In genomic region chr21:31555741-31556191, GRCh38 we compare ENCODE assay signal across 15 cellular contexts.
DNase-seq lines count a peak whose midpoint lies in the region; ATAC-seq and TF ChIP-seq lines count a peak whose summit lies in the region.
"Had no signal": no experiment of that assay in that cellular context is flagged by ENCODE, and none has a peak within 500 bp of the region (broad histone marks: within the 10 kb centered on the region; RNA-seq: fewer than 3 reads in every experiment).

No MANE protein-coding gene starts in this region.

- H3K4me3 Mint-ChIP-seq in natural killer cell (peak overlapping the region; percentile 55), memory B cell (peak overlapping the region; percentile 32)
- H3K4me3 Mint-ChIP-seq in natural killer cell treated with Interleukin-12 subunit alpha and Interleukin-12 subunit beta and Interleukin-15 and Interleukin-18, amount 100 ng/mL, for 72 hours, result no peak overlapping the region
- H3K4me3 Mint-ChIP-seq in stimulated activated naive B cell treated with anti-CD40 and anti-IgM and Interleukin-4, amounts not matched to agents 10 μg/mL and 1 μg/mL and 100 μg/mL, for 72 hours, result no peak overlapping the region
- H3K4me3 Mint-ChIP-seq: activated CD4-positive, alpha-beta T cell treated with anti-CD3 and anti-CD28 coated beads for 36 hours had no signal

- H3K36me3 Mint-ChIP-seq in natural killer cell (no peaks in the 10 kb centered on the region), memory B cell (no peaks in the 10 kb centered on the region)
- no peaks in the 10 kb centered on the region for H3K36me3 Mint-ChIP-seq in natural killer cell treated with Interleukin-12 subunit alpha and Interleukin-12 subunit beta and Interleukin-15 and Interleukin-18, amount 100 ng/mL, for 72 hours
- H3K36me3 Mint-ChIP-seq in stimulated activated naive B cell treated with anti-CD40 and anti-IgM and Interleukin-4, amounts not matched to agents 10 μg/mL and 1 μg/mL and 100 μg/mL, for 72 hours, result no peaks in the 10 kb centered on the region

- H3K4me3 ChIP-seq in coronary artery, result no peak overlapping the region
- H3K4me3 ChIP-seq: adrenal gland, left lung, MG63, SJCRH30 had no signal

- ATAC-seq in natural killer cell, result no peak
- no peak for ATAC-seq in natural killer cell treated with Interleukin-12 subunit alpha and Interleukin-12 subunit beta and Interleukin-15 and Interleukin-18, amount 100 ng/mL, for 72 hours
- ATAC-seq in memory B cell (ENCODE audit: low read depth), result no peak
- no peak for ATAC-seq in stimulated activated naive B cell treated with anti-CD40 and anti-IgM and Interleukin-4, amounts not matched to agents 10 μg/mL and 1 μg/mL and 100 μg/mL, for 72 hours (replicated peaks)
- ATAC-seq: activated CD4-positive, alpha-beta T cell treated with anti-CD3 and anti-CD28 coated beads for 36 hours; left lung had no signal

- H3K27me3 Mint-ChIP-seq in natural killer cell (ENCODE audit: low read depth in 2 of 2) (peaks cover 17 to 21% of the 10 kb centered on the region in 2 donors), memory B cell (peaks cover 17% of the 10 kb centered on the region)
- peaks cover 22 to 40% of the 10 kb centered on the region in 2 donors for H3K27me3 Mint-ChIP-seq in natural killer cell treated with Interleukin-12 subunit alpha and Interleukin-12 subunit beta and Interleukin-15 and Interleukin-18, amount 100 ng/mL, for 72 hours
- H3K27me3 Mint-ChIP-seq in stimulated activated naive B cell treated with anti-CD40 and anti-IgM and Interleukin-4, amounts not matched to agents 10 μg/mL and 1 μg/mL and 100 μg/mL, for 72 hours, result peaks cover 28 to 44% of the 10 kb centered on the region in 2 donors

- no peaks in the 10 kb centered on the region for H3K9me3 Mint-ChIP-seq in natural killer cell
- no peaks in the 10 kb centered on the region for H3K9me3 Mint-ChIP-seq in natural killer cell treated with Interleukin-12 subunit alpha and Interleukin-12 subunit beta and Interleukin-15 and Interleukin-18, amount 100 ng/mL, for 72 hours
- no peaks in the 10 kb centered on the region for H3K9me3 Mint-ChIP-seq in memory B cell
- no peaks in the 10 kb centered on the region for H3K9me3 Mint-ChIP-seq in stimulated activated naive B cell treated with anti-CD40 and anti-IgM and Interleukin-4, amounts not matched to agents 10 μg/mL and 1 μg/mL and 100 μg/mL, for 72 hours

- no peak for DNase-seq in natural killer cell
- DNase-seq in natural killer cell treated with Interleukin-12 subunit alpha and Interleukin-12 subunit beta and Interleukin-15 and Interleukin-18, amount 100 ng/mL, for 72 hours (ENCODE audit: low spot score), result no peak
- DNase-seq in astrocyte of the hippocampus (ENCODE audit: low read depth, low spot score), result peak; percentile 49
- DNase-seq in memory B cell (ENCODE audit: low spot score in 2 of 2), result no peak
- no peak for DNase-seq in stimulated activated naive B cell treated with anti-CD40 and anti-IgM and Interleukin-4, amounts not matched to agents 10 μg/mL and 1 μg/mL and 100 μg/mL, for 72 hours
- DNase-seq in GM19240 (ENCODE audit: insufficient read length, low spot score), result no peak
- no peak for DNase-seq in DMS79 (lab: John Stamatoyannopoulos, UW)
- no peak for DNase-seq in coronary artery (ENCODE audit: low spot score)
- DNase-seq: adrenal gland, Calu3, left lung, MG63, SJCRH30, T1000 had no signal

- H3K27ac Mint-ChIP-seq in natural killer cell (no peak overlapping the region), memory B cell (no peak overlapping the region)
- no peak overlapping the region for H3K27ac Mint-ChIP-seq in natural killer cell treated with Interleukin-12 subunit alpha and Interleukin-12 subunit beta and Interleukin-15 and Interleukin-18, amount 100 ng/mL, for 72 hours
- H3K27ac Mint-ChIP-seq in stimulated activated naive B cell treated with anti-CD40 and anti-IgM and Interleukin-4, amounts not matched to agents 10 μg/mL and 1 μg/mL and 100 μg/mL, for 72 hours, result no peak overlapping the region
- H3K27ac Mint-ChIP-seq: activated CD4-positive, alpha-beta T cell treated with anti-CD3 and anti-CD28 coated beads for 36 hours had no signal

- intact Hi-C loops in natural killer cell (cut with micrococcal nuclease), result no loop called here

- no peak for TF ChIP-seq CTCF in natural killer cell (IDR thresholded peaks at IDR 0.05)
- no peak for TF ChIP-seq CTCF in coronary artery (IDR thresholded peaks at IDR 0.05)

- H3K27ac ChIP-seq in coronary artery, result no peak overlapping the region
- H3K27ac ChIP-seq: adrenal gland, left lung, SJCRH30 had no signal

- H3K4me1 Mint-ChIP-seq in natural killer cell (peaks cover 21 to 24% of the 10 kb centered on the region in 2 donors), memory B cell (peaks cover 3% of the 10 kb centered on the region)
- peaks cover 16 to 23% of the 10 kb centered on the region in 2 donors for H3K4me1 Mint-ChIP-seq in natural killer cell treated with Interleukin-12 subunit alpha and Interleukin-12 subunit beta and Interleukin-15 and Interleukin-18, amount 100 ng/mL, for 72 hours (ENCODE audit: low read depth in 2 of 2)
- H3K4me1 Mint-ChIP-seq in stimulated activated naive B cell treated with anti-CD40 and anti-IgM and Interleukin-4, amounts not matched to agents 10 μg/mL and 1 μg/mL and 100 μg/mL, for 72 hours, result peaks cover 15 to 41% of the 10 kb centered on the region in 2 donors

Comparison
In these comparisons a context has a peak if more than half of its experiments do, and no peak if none do; other contexts are left out.
1. H3K4me3 Mint-ChIP-seq: peak in natural killer cell (single experiment) and memory B cell (single experiment); none in natural killer cell treated with Interleukin-12 subunit alpha and Interleukin-12 subunit beta and Interleukin-15 and Interleukin-18, amount 100 ng/mL, for 72 hours (single experiment) and stimulated activated naive B cell treated with anti-CD40 and anti-IgM and Interleukin-4, amounts not matched to agents 10 μg/mL and 1 μg/mL and 100 μg/mL, for 72 hours (0 of 2).